In genomic region chr2:26013668-26014067, GRCh38 we compare ENCODE assay signal across 18 cellular contexts.
"Had no signal": no experiment of that assay in that cellular context is flagged by ENCODE, and none has a peak within 500 bp of the region (broad histone marks: within the 10 kb centered on the region; RNA-seq: fewer than 3 reads in every experiment).

No MANE protein-coding gene starts in this region.

- H3K4me3 ChIP-seq: cardiac muscle cell, left lung, ovary, spleen had no signal

- H3K9me3 ChIP-seq: left lung, ovary had no signal

- H3K36me3 ChIP-seq: cardiac muscle cell, left lung, ovary, spleen had no signal

- H3K27ac ChIP-seq: cardiac muscle cell, ovary had no signal

- DNase-seq: activated CD4-positive, alpha-beta T cell treated with anti-CD3 and anti-CD28 coated beads, Interleukin-2, amount 10 ng/mL, durations not matched to agents 7 days and 5 days; activated CD4-positive, CD25-positive, alpha-beta regulatory T cell; activated CD8-positive, alpha-beta T cell treated with anti-CD3 and anti-CD28 coated beads, Interleukin-2, amount 10 ng/mL, durations not matched to agents 7 days and 5 days; activated naive CD4-positive, alpha-beta T cell treated with Interleukin-2 at 50 U/mL for 16 hours; activated naive CD8-positive, alpha-beta T cell treated with anti-CD3 and anti-CD28 coated beads, Interleukin-2, amount 10 ng/mL, durations not matched to agents 7 days and 5 days; activated T-cell treated with anti-CD3 and anti-CD28 coated beads, Interleukin-2, amount 50 U/mL, for 24 hours; amygdala; effector CD8-positive, alpha-beta T cell; foreskin melanocyte; left lung; naive thymus-derived CD4-positive, alpha-beta T cell; ovary; spleen; stimulated activated CD4-positive, alpha-beta T cell treated with anti-CD3 and anti-CD28 coated beads, Interleukin-4, amount 100 ng/mL, for 4 hours; T-cell had no signal

- ATAC-seq: activated CD8-positive, alpha-beta T cell treated with anti-CD3 and anti-CD28 coated beads, Interleukin-2, amount 10 ng/mL, durations not matched to agents 7 days and 5 days; left lung; naive thymus-derived CD4-positive, alpha-beta T cell; sciatic nerve; stimulated activated memory B cell treated with anti-CD40 and anti-IgM and Interleukin-4, amounts not matched to agents 10 μg/mL and 1 μg/mL and 100 μg/mL, for 72 hours; T-cell had no signal

- H3K27me3 ChIP-seq: left lung, ovary, spleen had no signal
